Comparison of ENCODE assay signal across 27 cellular contexts in genomic region chr11:127632971-127633680, GRCh38.
DNase-seq lines count a peak whose midpoint lies in the region; ATAC-seq and FAIRE-seq lines count a peak whose summit lies in the region.
"Had no signal": no experiment of that assay in that cellular context is flagged by ENCODE, and none has a peak within 500 bp of the region (broad histone marks: within the 10 kb centered on the region; RNA-seq: fewer than 3 reads in every experiment).

No MANE protein-coding gene starts in this region.

- FAIRE-seq in RCC 7860 (lab: Jason Lieb, UNC) = no peak
- FAIRE-seq: TTC549 had no signal

- H3K27ac ChIP-seq in iPS-20b (ENCODE audit: low read length) = peak overlapping the region; percentile 49
- H3K27ac ChIP-seq: BLaER1, breast epithelium, right lobe of liver, SK-N-MC had no signal

- ATAC-seq in HG02973 (IDR thresholded peaks at IDR 0.05; ENCODE audit: unreplicated experiment) = peak; percentile 8
- ATAC-seq: right lobe of liver had no signal

- H3K9me3 ChIP-seq in iPS-20b (ENCODE audit: insufficient read depth, low read depth, low read length) = no peaks in the 10 kb centered on the region
- H3K9me3 ChIP-seq: BLaER1, breast epithelium, right lobe of liver had no signal

- DNase-seq in ELR (ENCODE audit: low read depth) (peak; percentile 11), NCI-H69 (lab: John Stamatoyannopoulos, UW) (peak; percentile 72), islet precursor cell (no peak), EL (no peak), RCC 7860 (ENCODE audit: low spot score) (no peak), NCI-H345 (lab: John Stamatoyannopoulos, UW) (no peak)
- DNase-seq: activated CD4-positive, alpha-beta memory T cell treated with anti-CD3 and anti-CD28 coated beads for 36 hours; activated CD4-positive, CD25-positive, alpha-beta regulatory T cell treated with anti-CD3 and anti-CD28 coated beads, Interleukin-2, amount 50 U/mL, for 72 hours; activated CD8-positive, alpha-beta memory T cell treated with anti-CD3 and anti-CD28 coated beads, Interleukin-2, amount 50 U/mL, for 4 hours; amygdala; DMS79 treated with DMSO at 0.1 percent for 48 hours; GOT3; head of caudate nucleus; immature natural killer cell; IMR-90; NCI-H1048; NCI-H2029; NCI-H226; right lobe of liver; stimulated activated CD4-positive, alpha-beta T cell treated with anti-CD3 and anti-CD28 coated beads, Interleukin-12 subunit alpha, Interleukin-12 subunit beta, amount 100 ng/mL, for 4 hours; stimulated activated CD4-positive, alpha-beta T cell treated with anti-CD3 and anti-CD28 coated beads, Interleukin-4, amount 100 ng/mL, for 1 hour had no signal

- H3K4me3 ChIP-seq in iPS-20b (ENCODE audit: low read length) = peak overlapping the region; percentile 10; the same call in 1 of the 2 replicates
- H3K4me3 ChIP-seq: BLaER1, breast epithelium, right lobe of liver, SK-N-MC had no signal

- H3K9ac ChIP-seq in iPS-20b (ENCODE audit: low read depth, low read length) = peak overlapping the region; percentile 5; the same call in 1 of the 2 replicates
- H3K9ac ChIP-seq: BLaER1 had no signal

- H3K36me3 ChIP-seq in iPS-20b (ENCODE audit: insufficient read depth, low read depth, low read length) = no peaks in the 10 kb centered on the region
- H3K36me3 ChIP-seq: BLaER1, breast epithelium, right lobe of liver had no signal

- H3K4me1 ChIP-seq in iPS-20b (ENCODE audit: insufficient read depth, low read length) = peaks cover 18% of the 10 kb centered on the region
- H3K4me1 ChIP-seq: BLaER1, breast epithelium had no signal

- H3K27me3 ChIP-seq in iPS-20b (ENCODE audit: insufficient read depth, low read length) = no peaks in the 10 kb centered on the region
- H3K27me3 ChIP-seq: BLaER1, breast epithelium, right lobe of liver had no signal

Comparison
In these comparisons a context has a peak if more than half of its experiments do, and no peak if none do; other contexts are left out.
1. DNase-seq: peak in ELR (single experiment) and NCI-H69 (single experiment); none in islet precursor cell (single experiment), EL (single experiment), RCC 7860 (single experiment) and NCI-H345 (single experiment).